In genomic region chr2:44510246-44510645, GRCh38 we compare ENCODE assay signal across 21 cellular contexts.
DNase-seq lines count a peak whose midpoint lies in the region; ATAC-seq, FAIRE-seq and TF ChIP-seq lines count a peak whose summit lies in the region.
"Had no signal": no experiment of that assay in that cellular context is flagged by ENCODE, and none has a peak within 500 bp of the region (broad histone marks: within the 10 kb centered on the region; RNA-seq: fewer than 3 reads in every experiment).

No MANE protein-coding gene starts in this region.

- no peak overlapping the region for H3K4me3 ChIP-seq in fibroblast of mammary gland (ENCODE audit: control insufficient read depth, low read depth, low read length)
- H3K4me3 ChIP-seq in gastroesophageal sphincter: no peak overlapping the region
- H3K4me3 ChIP-seq in prostate gland: no peak overlapping the region
- H3K4me3 ChIP-seq: GM23338, SK-N-MC had no signal

- H3K27me3 ChIP-seq in gastroesophageal sphincter (no peaks in the 10 kb centered on the region), prostate gland (replicated peaks; ENCODE audit: insufficient read depth) (no peaks in the 10 kb centered on the region)

- intact Hi-C loops in prostate gland (cut with DNase I): no loop called here

- no peak overlapping the region for H3K27ac ChIP-seq in gastroesophageal sphincter
- no peak overlapping the region for H3K27ac ChIP-seq in prostate gland
- H3K27ac ChIP-seq: SK-N-MC had no signal

- no peaks in the 10 kb centered on the region for H3K9me3 Mint-ChIP-seq in chondrocyte (ENCODE audit: low read depth)
- H3K9me3 Mint-ChIP-seq: GM23338, T-cell had no signal

- TF ChIP-seq POLR2A in gastroesophageal sphincter (IDR thresholded peaks at IDR 0.05): no peak
- TF ChIP-seq POLR2A in prostate gland (IDR thresholded peaks at IDR 0.05): no peak

- peak; percentile 26 for FAIRE-seq in RCC 7860 (lab: Jason Lieb, UNC)

- TF ChIP-seq EP300 in gastroesophageal sphincter (IDR thresholded peaks at IDR 0.05): no peak

- H3K27ac Mint-ChIP-seq in chondrocyte (ENCODE audit: unreplicated experiment): no peak overlapping the region
- H3K27ac Mint-ChIP-seq: CD14-positive monocyte, GM23338, T-cell had no signal

- H3K36me3 ChIP-seq in gastroesophageal sphincter: no peaks in the 10 kb centered on the region
- no peaks in the 10 kb centered on the region for H3K36me3 ChIP-seq in prostate gland

- H3K27me3 Mint-ChIP-seq in chondrocyte (ENCODE audit: low read depth): no peaks in the 10 kb centered on the region
- H3K27me3 Mint-ChIP-seq: T-cell had no signal

- in situ Hi-C loops in ACHN (cut with HindIII; ENCODE audit: low pct_ligation_motif_present, low pct_unique_long_range_greater_than_20kb, low sequenced_read_pairs): no loop called here

- DNase-seq in ACHN (peak; percentile 20), HCEC 1CT (peak; percentile 11), RCC 7860 (ENCODE audit: low spot score) (no peak), fibroblast of mammary gland (ENCODE audit: low read depth) (peak; percentile 3), NCI-H2081 treated with DMSO at 0.1 percent for 48 hours (lab: John Stamatoyannopoulos, UW) (no peak), prostate gland (ENCODE audit: low spot score) (no peak), chondrocyte (ENCODE audit: low spot score) (no peak)
- DNase-seq: EL, KBM-7, NCI-H1105, NCI-H2081, NCI-H446 treated with DMSO at 0.1 percent for 48 hours, NCI-H526 treated with DMSO at 0.1 percent for 48 hours, OCI-M1, SHP77 treated with DMSO at 0.1 percent for 48 hours, T-cell had no signal

- 96 to 100% methylated on average over 2 of the region's 2 CpGs for WGBS in gastroesophageal sphincter (ENCODE audit: low coverage in 1 of 2), 2 donors
- WGBS in prostate gland: 97% methylated on average over 2 of the region's 2 CpGs

- no peaks in the 10 kb centered on the region for H3K36me3 Mint-ChIP-seq in chondrocyte (ENCODE audit: low read depth)

- no peaks in the 10 kb centered on the region for H3K4me1 Mint-ChIP-seq in chondrocyte (ENCODE audit: low read depth)
- H3K4me1 Mint-ChIP-seq: CD14-positive monocyte had no signal

- H3K9me3 ChIP-seq in gastroesophageal sphincter: no peaks in the 10 kb centered on the region
- H3K9me3 ChIP-seq in prostate gland: no peaks in the 10 kb centered on the region

- no peak overlapping the region for H3K4me3 Mint-ChIP-seq in chondrocyte (ENCODE audit: unreplicated experiment)
- H3K4me3 Mint-ChIP-seq: CD14-positive monocyte, GM23338, T-cell had no signal

- H3K4me1 ChIP-seq in gastroesophageal sphincter: no peaks in the 10 kb centered on the region
- no peaks in the 10 kb centered on the region for H3K4me1 ChIP-seq in prostate gland (replicated peaks)

- no peak for ATAC-seq in gastroesophageal sphincter
- ATAC-seq: GM23338, HCT116, T-cell had no signal

- no peak for TF ChIP-seq CTCF in fibroblast of mammary gland (conservative IDR thresholded peaks at IDR 0.05; ENCODE audit: control insufficient read depth, insufficient read depth, low read depth, low read length)
- TF ChIP-seq CTCF in gastroesophageal sphincter (IDR thresholded peaks at IDR 0.05): no peak
- TF ChIP-seq CTCF in prostate gland (IDR thresholded peaks at IDR 0.05): no peak
- no peak for TF ChIP-seq CTCF in chondrocyte (IDR thresholded peaks at IDR 0.05)

Comparison
In these comparisons a context has a peak if more than half of its experiments do, and no peak if none do; other contexts are left out.
1. DNase-seq: peak in ACHN (single experiment), HCEC 1CT (single experiment) and fibroblast of mammary gland (single experiment); none in RCC 7860 (single experiment), NCI-H2081 treated with DMSO at 0.1 percent for 48 hours (single experiment), prostate gland (single experiment) and chondrocyte (single experiment).